In genomic region chr21:37087188-37087587, GRCh38 we compare ENCODE assay signal across 10 cellular contexts. TPM values are rescaled to one million over a fixed set of nuclear protein-coding genes. Genes with fewer than 3 reads are reported as not detected.
DNase-seq lines count a peak whose midpoint lies in the region; ATAC-seq and TF ChIP-seq lines count a peak whose summit lies in the region.
"Had no signal": no experiment of that assay in that cellular context is flagged by ENCODE, and none has a peak within 500 bp of the region (broad histone marks: within the 10 kb centered on the region; RNA-seq: fewer than 3 reads in every experiment).

No MANE protein-coding gene starts in this region.

- ATAC-seq in HG02588 (IDR thresholded peaks at IDR 0.05; ENCODE audit: unreplicated experiment): no peak

- peak; percentile 20 for TF ChIP-seq CTCF in NB4 (IDR thresholded peaks at IDR 0.05; ENCODE audit: low read depth, low read length)
- TF ChIP-seq CTCF in nephron (IDR thresholded peaks at IDR 0.05; ENCODE audit: unreplicated experiment in 3 of 3): peak in 2 of 3 experiments; percentile 10 to 38

- no peaks in the 10 kb centered on the region for H3K27me3 Mint-ChIP-seq in nephron (ENCODE audit: low read depth)
- H3K27me3 Mint-ChIP-seq: memory B cell; stimulated activated naive CD8-positive, alpha-beta T cell treated with anti-CD3 and anti-CD28 coated beads, Interleukin-15, Interleukin-2, amounts not matched to agents 100 ng/mL and 50 ng/mL, for 24 hours had no signal

- no peak overlapping the region for H3K27ac Mint-ChIP-seq in nephron
- H3K27ac Mint-ChIP-seq: memory B cell; stimulated activated naive CD8-positive, alpha-beta T cell treated with anti-CD3 and anti-CD28 coated beads, Interleukin-15, Interleukin-2, amounts not matched to agents 100 ng/mL and 50 ng/mL, for 24 hours had no signal

- no peaks in the 10 kb centered on the region for H3K9me3 Mint-ChIP-seq in nephron
- H3K9me3 Mint-ChIP-seq: memory B cell; stimulated activated naive CD8-positive, alpha-beta T cell treated with anti-CD3 and anti-CD28 coated beads, Interleukin-15, Interleukin-2, amounts not matched to agents 100 ng/mL and 50 ng/mL, for 24 hours had no signal

- H3K36me3 Mint-ChIP-seq in nephron (ENCODE audit: low read depth): peaks cover 27% of the 10 kb centered on the region

- DNase-seq in Daoy (ENCODE audit: low read depth) (peak; percentile 66), NB4 (ENCODE audit: low read depth) (peak; percentile 47), cerebellar cortex (ENCODE audit: low spot score) (peak; percentile 65), UCSD-AML1 (lab: John Stamatoyannopoulos, UW; ENCODE audit: unreplicated experiment) (no peak), DMS79 (lab: John Stamatoyannopoulos, UW) (no peak)
- DNase-seq in activated CD4-positive, alpha-beta T cell treated with anti-CD3 and anti-CD28 coated beads for 1 hour: no peak

- no peak overlapping the region for H3K4me3 Mint-ChIP-seq in nephron
- H3K4me3 Mint-ChIP-seq: memory B cell; stimulated activated naive CD8-positive, alpha-beta T cell treated with anti-CD3 and anti-CD28 coated beads, Interleukin-15, Interleukin-2, amounts not matched to agents 100 ng/mL and 50 ng/mL, for 24 hours had no signal

- no peak for TF ChIP-seq POLR2A in NB4 (IDR thresholded peaks at IDR 0.05; ENCODE audit: extremely low read depth, insufficient read length)

- no peak overlapping the region for H3K4me3 ChIP-seq in NB4 (ENCODE audit: low read depth, low read length)

- peaks cover 16% of the 10 kb centered on the region for H3K4me1 Mint-ChIP-seq in nephron

RNA-seq across cellular contexts. Expression of gene TTC3, which starts 14.1 kb away (rescaled TPM):
- total RNA-seq in Daoy (2014; rRNA removed; shearing (Covaris generic)): 64.1 and 73.2 TPM in 2 replicates

RNA-seq across cellular contexts. Expression of gene PIGP, which starts 14.3 kb away (rescaled TPM):
- total RNA-seq in Daoy (2014; rRNA removed; shearing (Covaris generic)): 12.0 and 16.7 TPM in 2 replicates

Comparison
In these comparisons a context has a peak if more than half of its experiments do, and no peak if none do; other contexts are left out.
1. DNase-seq: peak in Daoy (single experiment), NB4 (single experiment) and cerebellar cortex (single experiment); none in UCSD-AML1 (single experiment), activated CD4-positive, alpha-beta T cell treated with anti-CD3 and anti-CD28 coated beads for 1 hour (single experiment) and DMS79 (single experiment).